13 cellular contexts compared by ENCODE assay signal in the genomic region with DNA sequence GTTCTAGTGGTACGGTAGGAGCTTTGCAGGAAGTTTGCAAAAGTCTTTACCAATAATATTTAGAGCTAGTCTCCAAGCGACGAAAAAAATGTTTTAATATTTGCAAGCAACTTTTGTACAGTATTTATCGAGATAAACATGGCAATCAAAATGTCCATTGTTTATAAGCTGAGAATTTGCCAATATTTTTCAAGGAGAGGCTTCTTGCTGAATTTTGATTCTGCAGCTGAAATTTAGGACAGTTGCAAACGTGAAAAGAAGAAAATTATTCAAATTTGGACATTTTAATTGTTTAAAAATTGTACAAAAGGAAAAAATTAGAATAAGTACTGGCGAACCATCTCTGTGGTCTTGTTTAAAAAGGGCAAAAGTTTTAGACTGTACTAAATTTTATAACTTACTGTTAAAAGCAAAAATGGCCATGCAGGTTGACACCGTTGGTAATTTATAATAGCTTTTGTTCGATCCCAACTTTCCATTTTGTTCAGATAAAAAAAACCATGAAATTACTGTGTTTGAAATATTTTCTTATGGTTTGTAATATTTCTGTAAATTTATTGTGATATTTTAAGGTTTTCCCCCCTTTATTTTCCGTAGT. TPM values are rescaled to one million over a fixed set of nuclear protein-coding genes. Genes with fewer than 3 reads are reported as not detected.
DNase-seq lines count a peak whose midpoint lies in the region; ATAC-seq, FAIRE-seq and TF ChIP-seq lines count a peak whose summit lies in the region.
"Had no signal": no experiment of that assay in that cellular context is flagged by ENCODE, and none has a peak within 500 bp of the region (broad histone marks: within the 10 kb centered on the region; RNA-seq: fewer than 3 reads in every experiment).

No MANE protein-coding gene starts in this region.

- peak overlapping the region; percentile 53 for H3K4me3 ChIP-seq in A549
- peak overlapping the region; percentile 64 for H3K4me3 ChIP-seq in HAP-1
- peak overlapping the region; percentile 85 for H3K4me3 ChIP-seq in bronchial epithelial cell (ENCODE audit: low read depth, low read length)

- no peak for TF ChIP-seq EP300 in A549 (IDR thresholded peaks at IDR 0.05)

- CTCF ChIA-PET in A549 (lab: Yijun Ruan, JAX) (interaction anchor here (1.0 kb wide), 1 partner anchor 14 kb away, joined by 3 read pairs; no protein-coding TSS in a partner anchor), RWPE1 (lab: Yijun Ruan, JAX) (interaction anchor here (0.5 to 1.0 kb wide), 6 partner anchors 12 to 968 kb away, joined by 3 to 6 read pairs (median 3); no protein-coding TSS in a partner anchor)

- POLR2A ChIA-PET in A549 (lab: Yijun Ruan, JAX), result interaction anchor here (1.0 kb wide), 1 partner anchor 137 kb away, joined by 3 read pairs; no protein-coding TSS in a partner anchor
- POLR2A ChIA-PET in RWPE1 (lab: Yijun Ruan, JAX; ENCODE audit: low non-redundant PET), result no interaction called here

- peaks cover 9% of the 10 kb centered on the region; the same call in 1 of the 3 replicates for H3K4me1 ChIP-seq in A549
- H3K4me1 ChIP-seq in HAP-1, result peaks cover 46% of the 10 kb centered on the region
- H3K4me1 ChIP-seq: psoas muscle had no signal

- H3K36me3 ChIP-seq in HAP-1 (replicated peaks) (peaks cover 9% of the 10 kb centered on the region), bronchial epithelial cell (ENCODE audit: control insufficient read depth, insufficient read depth, low read length) (no peaks in the 10 kb centered on the region)

- H3K27me3 ChIP-seq in HAP-1 (ENCODE audit: low read depth), result no peaks in the 10 kb centered on the region
- H3K27me3 ChIP-seq in bronchial epithelial cell (ENCODE audit: control insufficient read depth, insufficient read depth, low read length), result no peaks in the 10 kb centered on the region
- H3K27me3 ChIP-seq in layer of hippocampus (ENCODE audit: control insufficient read depth, insufficient read depth, low read length), result peaks cover 14% of the 10 kb centered on the region

- H3K27ac ChIP-seq in A549 (peak overlapping the region in 1 of 2 experiments; percentile 78; a peak in 2 of 6 replicates), layer of hippocampus (ENCODE audit: low read depth, low read length) (peak overlapping the region; percentile 83), RWPE1 (no peak overlapping the region)
- H3K27ac ChIP-seq: psoas muscle had no signal

- FAIRE-seq in A549 (lab: Jason Lieb, UNC), result no peak
- FAIRE-seq in bronchial epithelial cell (lab: Jason Lieb, UNC), result no peak
- FAIRE-seq in GM12891 (lab: Jason Lieb, UNC), result no peak

- 5% methylated on average over 9 of the region's 9 CpGs for WGBS in A549 (ENCODE audit: missing lambda C conversion rate)

- H3K9me3 ChIP-seq in A549 (no peaks in the 10 kb centered on the region), HAP-1 (peaks cover 6% of the 10 kb centered on the region)
- H3K9me3 ChIP-seq: psoas muscle had no signal

- TF ChIP-seq POLR2A in A549 (IDR thresholded peaks at IDR 0.05; ENCODE audit: low read length) (no peak), GM12891 (IDR thresholded peaks at IDR 0.05; ENCODE audit: low read depth, low read length) (no peak)

- ATAC-seq in A549, result no peak

- in situ Hi-C loops in HAP-1 (cut with MboI; ENCODE audit: low sequenced_read_pairs), result loop anchor here (25.0 kb wide), 2 partner anchors 424 to 549 kb away; no protein-coding TSS in a partner anchor

- DNase-seq in A549 (ENCODE audit: low read depth in 1 of 2, low spot score in 1 of 2) (no peak), HAP-1 (ENCODE audit: low spot score in 2 of 2) (no peak), bronchial epithelial cell (ENCODE audit: low read depth) (peak; percentile 33), GM12891 (ENCODE audit: insufficient read length, low spot score) (no peak), ecto neural progenitor cell (ENCODE audit: low spot score) (no peak), glomerular visceral epithelial cell (ENCODE audit: extremely low spot score) (no peak), RWPE1 (ENCODE audit: low spot score) (no peak)
- DNase-seq: activated CD4-positive, alpha-beta T cell treated with anti-CD3 and anti-CD28 coated beads for 4 hours; DND-41; immature natural killer cell; NCI-H2029; psoas muscle had no signal

- TF ChIP-seq CTCF in A549 (IDR thresholded peaks at IDR 0.05) (no peak), bronchial epithelial cell (IDR thresholded peaks at IDR 0.05; ENCODE audit: insufficient read depth, low read length, severe bottlenecking) (no peak), RWPE1 (conservative IDR thresholded peaks at IDR 0.05; ENCODE audit: low read depth) (no peak)

- peak overlapping the region; percentile 92 for H3K4me2 ChIP-seq in A549

- no peak for TF ChIP-seq RAD21 in A549 (conservative IDR thresholded peaks at IDR 0.05 in 1 of 2, IDR thresholded peaks at IDR 0.05 in 1 of 2)

TF ChIP-seq in A549, 52 proteins besides CTCF, POLR2A, EP300 and RAD21:
- no peak for TF ChIP-seq ZFP36 (IDR thresholded peaks at IDR 0.05; ENCODE audit: borderline replicate concordance, partially characterized antibody)
- no peak for TF ChIP-seq RFX5 (IDR thresholded peaks at IDR 0.05)
- TF ChIP-seq RNF2 (IDR thresholded peaks at IDR 0.05; ENCODE audit: borderline replicate concordance, low read depth), result peak; percentile 17; the same call in 1 of the 2 replicates
- TF ChIP-seq, protein P1, sequence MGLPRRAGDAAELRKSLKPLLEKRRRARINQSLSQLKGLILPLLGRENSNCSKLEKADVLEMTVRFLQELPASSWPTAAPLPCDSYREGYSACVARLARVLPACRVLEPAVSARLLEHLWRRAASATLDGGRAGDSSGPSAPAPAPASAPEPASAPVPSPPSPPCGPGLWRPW (IDR thresholded peaks at IDR 0.05), result no peak
- TF ChIP-seq CHD2 (IDR thresholded peaks at IDR 0.05; ENCODE audit: low read length, partially characterized antibody), result no peak
- TF ChIP-seq, protein P2, sequence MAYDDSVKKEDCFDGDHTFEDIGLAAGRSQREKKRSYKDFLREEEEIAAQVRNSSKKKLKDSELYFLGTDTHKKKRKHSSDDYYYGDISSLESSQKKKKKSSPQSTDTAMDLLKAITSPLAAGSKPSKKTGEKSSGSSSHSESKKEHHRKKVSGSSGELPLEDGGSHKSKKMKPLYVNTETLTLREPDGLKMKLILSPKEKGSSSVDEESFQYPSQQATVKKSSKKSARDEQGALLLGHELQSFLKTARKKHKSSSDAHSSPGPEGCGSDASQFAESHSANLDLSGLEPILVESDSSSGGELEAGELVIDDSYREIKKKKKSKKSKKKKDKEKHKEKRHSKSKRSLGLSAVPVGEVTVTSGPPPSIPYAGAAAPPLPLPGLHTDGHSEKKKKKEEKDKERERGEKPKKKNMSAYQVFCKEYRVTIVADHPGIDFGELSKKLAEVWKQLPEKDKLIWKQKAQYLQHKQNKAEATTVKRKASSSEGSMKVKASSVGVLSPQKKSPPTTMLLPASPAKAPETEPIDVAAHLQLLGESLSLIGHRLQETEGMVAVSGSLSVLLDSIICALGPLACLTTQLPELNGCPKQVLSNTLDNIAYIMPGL (CRISPR knock-in tag; IDR thresholded peaks at IDR 0.05; ENCODE audit: borderline replicate concordance), result no peak
- TF ChIP-seq SREBF2 (IDR thresholded peaks at IDR 0.05), result no peak

TF ChIP-seq in GM12891, 5 proteins besides CTCF, POLR2A, EP300 and RAD21:
- no peak for TF ChIP-seq SPI1 (IDR thresholded peaks at IDR 0.05; ENCODE audit: low read depth, low read length)
- no peak for TF ChIP-seq POLR2AphosphoS5 (IDR thresholded peaks at IDR 0.05; ENCODE audit: low read depth, low read length)
- TF ChIP-seq PAX5 (IDR thresholded peaks at IDR 0.05; ENCODE audit: insufficient read depth, low read length, severe bottlenecking), result no peak
- no peak for TF ChIP-seq POU2F2 (IDR thresholded peaks at IDR 0.05; ENCODE audit: low read depth, low read length)
- no peak for TF ChIP-seq TAF1 (IDR thresholded peaks at IDR 0.05; ENCODE audit: low read depth, low read length)

RNA-seq across cellular contexts. Expression of a gene that starts 2.0 kb away (rescaled TPM):
- polyA plus RNA-seq in A549 (2011; rRNA removed), result 2.5 and 3.4 TPM in 2 replicates
- polyA plus RNA-seq in A549 (2012; cell fraction: cytosol; rRNA removed), result 4.3 and 6.4 TPM in 2 replicates
- 4.6 and 8.4 TPM in 2 replicates for polyA plus RNA-seq in A549 (2012; cell fraction: nucleus; rRNA removed)
- polyA plus RNA-seq in A549 (2017; fragmentation: RNase III; extraction: RNeasy Plus Mini Kit Qiagen cat#74134 plus additional on column Dnase treatment), result 1.9 to 2.2 TPM (median 2.1 TPM) in 3 replicates
- 0.62 and 0.83 TPM in 2 replicates for polyA minus RNA-seq in A549 (2011; rRNA and poly(A)+ RNA removed)
- total RNA-seq in bronchial epithelial cell, result 4.5 and 15.4 TPM in 2 replicates
- polyA plus RNA-seq in GM12891 (2012; ENCODE audit: low read depth, missing spikeins), result 0.03 TPM
- total RNA-seq: psoas muscle had no signal
- polyA plus RNA-seq: immature natural killer cell had no signal
